In the genomic region with DNA sequence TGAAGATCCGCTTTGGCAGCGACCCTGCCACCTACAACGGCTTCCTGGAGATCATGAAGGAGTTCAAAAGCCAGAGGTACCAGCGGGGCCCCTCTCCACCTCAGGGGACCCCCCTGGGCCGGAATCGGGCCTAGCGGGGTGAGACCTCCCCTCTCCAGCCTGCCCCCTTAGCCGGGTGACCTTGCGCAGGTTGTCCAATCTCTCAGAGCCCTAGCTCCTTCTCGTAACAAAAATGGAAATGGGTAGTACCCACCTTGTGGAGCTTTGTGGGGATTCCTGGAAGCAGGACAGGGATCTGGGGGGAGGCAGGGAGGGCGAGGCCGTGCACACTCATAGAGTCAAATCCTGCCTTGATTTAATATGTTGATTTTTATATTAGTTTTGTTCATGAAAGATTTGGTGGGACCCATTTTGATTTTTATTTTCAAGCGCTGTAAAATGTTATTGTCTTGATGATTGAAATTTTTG, we compare ENCODE assay signal across 8 cellular contexts. TPM values are rescaled to one million over a fixed set of nuclear protein-coding genes. Genes with fewer than 3 reads are reported as not detected.
DNase-seq lines count a peak whose midpoint lies in the region; ATAC-seq, FAIRE-seq and TF ChIP-seq lines count a peak whose summit lies in the region.
"Had no signal": no experiment of that assay in that cellular context is flagged by ENCODE, and none has a peak within 500 bp of the region (broad histone marks: within the 10 kb centered on the region; RNA-seq: fewer than 3 reads in every experiment).

No MANE protein-coding gene starts in this region.

- H3K27ac Mint-ChIP-seq in activated naive CD8-positive, alpha-beta T cell treated with anti-CD3 and anti-CD28 coated beads for 36 hours, result peak overlapping the region; percentile 83
- peak overlapping the region in 5 of 6 donors; percentile 53 to 88 (median 75) for H3K27ac Mint-ChIP-seq in immature natural killer cell

- H3K27ac ChIP-seq in substantia nigra (ENCODE audit: low read depth, low read length, poor library complexity, severe bottlenecking), result peak overlapping the region; percentile 75

- FAIRE-seq in GM12891 (lab: Jason Lieb, UNC), result no peak

- no peak for TF ChIP-seq POLR2A in GM12891 (IDR thresholded peaks at IDR 0.05; ENCODE audit: low read depth, low read length)

- H3K4me1 Mint-ChIP-seq in activated naive CD8-positive, alpha-beta T cell treated with anti-CD3 and anti-CD28 coated beads for 36 hours, result peaks cover 33% of the 10 kb centered on the region
- peaks cover 24 to 27% of the 10 kb centered on the region in 2 donors for H3K4me1 Mint-ChIP-seq in immature natural killer cell

- DNase-seq in activated naive CD8-positive, alpha-beta T cell treated with anti-CD3 and anti-CD28 coated beads for 36 hours, result no peak
- DNase-seq in immature natural killer cell, result peak in 1 of 3 donors; percentile 2
- no peak for DNase-seq in substantia nigra (lab: John Stamatoyannopoulos, UW)
- no peak for DNase-seq in GM12891 (ENCODE audit: insufficient read length, low spot score)
- DNase-seq in stimulated activated CD4-positive, alpha-beta T cell treated with anti-CD3 and anti-CD28 coated beads, Interleukin-4, amount 100 ng/mL, for 4 hours, result no peak
- DNase-seq in T-helper 9 cell, result no peak

- peaks cover 17% of the 10 kb centered on the region for H3K36me3 Mint-ChIP-seq in activated naive CD8-positive, alpha-beta T cell treated with anti-CD3 and anti-CD28 coated beads for 36 hours
- H3K36me3 Mint-ChIP-seq in immature natural killer cell, result peaks cover 4 to 16% (median 11%) of the 10 kb centered on the region in 3 donors

- peak overlapping the region; percentile 90 for H3K4me3 Mint-ChIP-seq in activated naive CD8-positive, alpha-beta T cell treated with anti-CD3 and anti-CD28 coated beads for 36 hours
- H3K4me3 Mint-ChIP-seq in immature natural killer cell, result peak overlapping the region; percentile 70 to 90 (median 80)

- peaks cover 14% of the 10 kb centered on the region for H3K27me3 Mint-ChIP-seq in activated naive CD8-positive, alpha-beta T cell treated with anti-CD3 and anti-CD28 coated beads for 36 hours
- peaks cover 6 to 12% (median 12%) of the 10 kb centered on the region in 3 donors for H3K27me3 Mint-ChIP-seq in immature natural killer cell (ENCODE audit: low read depth in 3 of 3)

- H3K9me3 Mint-ChIP-seq in activated naive CD8-positive, alpha-beta T cell treated with anti-CD3 and anti-CD28 coated beads for 36 hours, result peaks cover 1% of the 10 kb centered on the region
- H3K9me3 Mint-ChIP-seq in immature natural killer cell, result no peaks in the 10 kb centered on the region

- ATAC-seq in HG02798 (IDR thresholded peaks at IDR 0.05; ENCODE audit: poor library complexity, unreplicated experiment), result peak; percentile 14

TF ChIP-seq in GM12891, 5 proteins besides CTCF, POLR2A, EP300 and RAD21:
- no peak for TF ChIP-seq POU2F2 (IDR thresholded peaks at IDR 0.05; ENCODE audit: low read depth, low read length)
- TF ChIP-seq PAX5 (IDR thresholded peaks at IDR 0.05; ENCODE audit: insufficient read depth, low read length, severe bottlenecking), result no peak
TF ChIP-seq in GM12891: peak in this region for 0.

RNA-seq across cellular contexts. Expression of gene SIN3B, which starts 0.7 kb away (rescaled TPM):
- 10 to 100 TPM; 27.4 to 28.6 TPM for total RNA-seq in activated naive CD8-positive, alpha-beta T cell treated with anti-CD3 and anti-CD28 coated beads for 36 hours
- 1 to 10 TPM; 1.8 to 7.9 (median 2.3) TPM for polyA plus RNA-seq in immature natural killer cell
- 18.9 TPM for polyA plus RNA-seq in GM12891 (2012; ENCODE audit: low read depth, missing spikeins)

RNA-seq across cellular contexts. Expression of gene F2RL3, which starts 58.9 kb away (rescaled TPM):
- not detected for total RNA-seq in activated naive CD8-positive, alpha-beta T cell treated with anti-CD3 and anti-CD28 coated beads for 36 hours
- polyA plus RNA-seq in immature natural killer cell, result under 1 TPM in 2 of 3 donors, not detected in 1; 0.48 TPM
- 0.21 TPM for polyA plus RNA-seq in GM12891 (2012; ENCODE audit: low read depth, missing spikeins)
- total RNA-seq: SK-MEL-5 had no signal
